In genomic region chr3:36591959-36592358, GRCh38 we compare ENCODE assay signal across 24 cellular contexts.
DNase-seq lines count a peak whose midpoint lies in the region; ATAC-seq, FAIRE-seq and TF ChIP-seq lines count a peak whose summit lies in the region.
"Had no signal": no experiment of that assay in that cellular context is flagged by ENCODE, and none has a peak within 500 bp of the region (broad histone marks: within the 10 kb centered on the region; RNA-seq: fewer than 3 reads in every experiment).

No MANE protein-coding gene starts in this region.

- H3K36me3 ChIP-seq in K562 (ENCODE audit: control insufficient read depth, insufficient read depth, low read length) (no peaks in the 10 kb centered on the region), ascending aorta (no peaks in the 10 kb centered on the region)
- H3K36me3 ChIP-seq: neural progenitor cell had no signal

- no peak overlapping the region for H3K4me2 ChIP-seq in K562 (ENCODE audit: insufficient read depth, low read length)
- H3K4me2 ChIP-seq: neural progenitor cell had no signal

- no peak overlapping the region for H3K9ac ChIP-seq in K562 (ENCODE audit: insufficient read depth in 1 of 2, low read depth in 2 of 2, low read length in 2 of 2)
- H3K9ac ChIP-seq: neural progenitor cell had no signal

- peaks cover 5% of the 10 kb centered on the region for H3K27me3 Mint-ChIP-seq in activated CD4-positive, alpha-beta T cell treated with anti-CD3 and anti-CD28 coated beads for 36 hours

- no peaks in the 10 kb centered on the region for H3K4me1 Mint-ChIP-seq in activated CD4-positive, alpha-beta T cell treated with anti-CD3 and anti-CD28 coated beads for 36 hours
- H3K4me1 Mint-ChIP-seq: CD4-positive, CD25-positive, alpha-beta regulatory T cell; immature natural killer cell; neural progenitor cell had no signal

- TF ChIP-seq EP300 in Ishikawa (IDR thresholded peaks at IDR 0.05; ENCODE audit: borderline replicate concordance) (no peak), K562 (IDR thresholded peaks at IDR 0.05; ENCODE audit: low read length) (no peak)

- H3K9me3 ChIP-seq in K562 (replicated peaks; ENCODE audit: control insufficient read depth, insufficient read depth, low read depth, low read length) (no peaks in the 10 kb centered on the region), ascending aorta (no peaks in the 10 kb centered on the region)
- H3K9me3 ChIP-seq: body of pancreas, testis had no signal

- no peak overlapping the region for H3K27ac Mint-ChIP-seq in activated CD4-positive, alpha-beta T cell treated with anti-CD3 and anti-CD28 coated beads for 36 hours
- H3K27ac Mint-ChIP-seq: CD4-positive, CD25-positive, alpha-beta regulatory T cell; immature natural killer cell; neural progenitor cell; T-helper 2 cell treated with Interferon-gamma antibody and Interleukin-4, amounts not matched to agents 5 μg/mL and 100 μg/mL, for 36 hours had no signal

- no peak for TF ChIP-seq CTCF in K562 (IDR thresholded peaks at IDR 0.05 in 2 of 3, conservative IDR thresholded peaks at IDR 0.05 in 1 of 3; ENCODE audit: insufficient read depth in 2 of 3, low read depth in 1 of 3, low read length in 3 of 3)
- TF ChIP-seq CTCF in ascending aorta (IDR thresholded peaks at IDR 0.05) = no peak

- no TSS peak for BruUV-seq in K562 (replicated peaks; lab: Mats Ljungman, UMichigan)

- H3K79me2 ChIP-seq in K562 (ENCODE audit: control insufficient read depth, insufficient read depth, low read length) = no peaks in the 10 kb centered on the region

- no peak for FAIRE-seq in K562 (lab: Jason Lieb, UNC)

- TF ChIP-seq POLR2A in K562 (conservative IDR thresholded peaks at IDR 0.05) = no peak

- no peak for ATAC-seq in K562
- no peak for ATAC-seq in activated CD4-positive, alpha-beta T cell treated with anti-CD3 and anti-CD28 coated beads for 36 hours
- ATAC-seq: body of pancreas had no signal

- H3K27me3 ChIP-seq in K562 (ENCODE audit: control insufficient read depth in 2 of 2, insufficient read depth in 2 of 2, low read length in 2 of 2) = no peaks in the 10 kb centered on the region
- H3K27me3 ChIP-seq in ascending aorta = no peaks in the 10 kb centered on the region
- H3K27me3 ChIP-seq: body of pancreas, neural progenitor cell, testis had no signal

- H4K20me1 ChIP-seq in K562 (replicated peaks; ENCODE audit: control insufficient read depth, insufficient read depth, low read length) = no peaks in the 10 kb centered on the region

- H3K4me3 Mint-ChIP-seq in activated CD4-positive, alpha-beta T cell treated with anti-CD3 and anti-CD28 coated beads for 36 hours = no peak overlapping the region
- H3K4me3 Mint-ChIP-seq: CD4-positive, CD25-positive, alpha-beta regulatory T cell; immature natural killer cell; neural progenitor cell; T-helper 2 cell treated with Interferon-gamma antibody and Interleukin-4, amounts not matched to agents 5 μg/mL and 100 μg/mL, for 36 hours had no signal

- H3K27ac ChIP-seq in K562 (ENCODE audit: extremely low read depth, low read depth, low read length) = no peak overlapping the region
- no peak overlapping the region for H3K27ac ChIP-seq in ascending aorta
- H3K27ac ChIP-seq: body of pancreas, neural progenitor cell, testis had no signal

- H3K4me1 ChIP-seq in K562 (replicated peaks in 1 of 2; ENCODE audit: control insufficient read depth in 2 of 2, insufficient read depth in 2 of 2, low read length in 2 of 2) = no peaks in the 10 kb centered on the region
- H3K4me1 ChIP-seq in ascending aorta = no peaks in the 10 kb centered on the region
- H3K4me1 ChIP-seq: body of pancreas, neural progenitor cell, testis had no signal

- peak; percentile 13 for DNase-seq in AG20443 (ENCODE audit: low spot score)
- no peak for DNase-seq in K562 (ENCODE audit: extremely low read depth in 1 of 4, low spot score in 3 of 4)
- DNase-seq in glomerular visceral epithelial cell (ENCODE audit: extremely low spot score) = peak; percentile 32
- no peak for DNase-seq in ascending aorta (ENCODE audit: low spot score in 2 of 2)
- DNase-seq in superior temporal gyrus (ENCODE audit: extremely low spot score) = no peak
- DNase-seq in activated CD4-positive, alpha-beta T cell treated with anti-CD3 and anti-CD28 coated beads for 36 hours = no peak
- DNase-seq in NCI-H1092 (lab: John Stamatoyannopoulos, UW) = no peak
- DNase-seq: activated CD8-positive, alpha-beta memory T cell treated with anti-CD3 and anti-CD28 coated beads, Interleukin-2, amount 50 U/mL, for 4 hours; activated gamma-delta T cell treated with Interleukin-2 at 50 U/mL for 16 hours; body of pancreas; CD4-positive, CD25-positive, alpha-beta regulatory T cell; DND-41; effector memory CD4-positive, alpha-beta T cell; glutamatergic neuron; immature natural killer cell; mesendoderm; NCI-H2081 treated with DMSO at 0.1 percent for 48 hours; NCI-H774; SHP77; stimulated activated CD4-positive, alpha-beta T cell treated with anti-CD3 and anti-CD28 coated beads, Interleukin-1b, Interleukin-23, amount 100 ng/mL, for 48 hours; testis had no signal

- H3K9me1 ChIP-seq in K562 (ENCODE audit: control insufficient read depth, insufficient read depth, low read length) = no peaks in the 10 kb centered on the region

- H3K9me3 Mint-ChIP-seq in activated CD4-positive, alpha-beta T cell treated with anti-CD3 and anti-CD28 coated beads for 36 hours (ENCODE audit: low read depth) = peaks cover under 1% of the 10 kb centered on the region
- H3K9me3 Mint-ChIP-seq: T-helper 2 cell treated with Interferon-gamma antibody and Interleukin-4, amounts not matched to agents 5 μg/mL and 100 μg/mL, for 36 hours had no signal

- H2AFZ ChIP-seq in K562 (ENCODE audit: low read depth, low read length) = no peak overlapping the region

- intact Hi-C loops in K562 (cut with micrococcal nuclease) (no loop called here), ascending aorta (cut with DNase I) (no loop called here)
- intact Hi-C loops in activated CD4-positive, alpha-beta T cell treated with anti-CD3 and anti-CD28 coated beads for 36 hours (cut with DNase I, micrococcal nuclease) = loop anchor here in 1 of 2 experiments (5.0 kb wide), 1 partner anchor 105 kb away; no protein-coding TSS in a partner anchor

- CTCF ChIA-PET in K562 (lab: Yijun Ruan, JAX; ENCODE audit: low intra/inter-chr PET ratio) = no interaction called here
- CTCF ChIA-PET in activated CD4-positive, alpha-beta T cell treated with anti-CD3 and anti-CD28 coated beads for 36 hours (lab: Charles Lee) = interaction anchor here (1.1 kb wide), 1 partner anchor 11 kb away, joined by 3 read pairs; no protein-coding TSS in a partner anchor

- peak; percentile 55 for TF ChIP-seq RAD21 in Ishikawa (IDR thresholded peaks at IDR 0.05; ENCODE audit: low read depth)
- peak; percentile 41 to 48; a peak in 2 of 4 replicates for TF ChIP-seq RAD21 in K562 (CRISPR knock-in tag; conservative IDR thresholded peaks at IDR 0.05 in 1 of 2, IDR thresholded peaks at IDR 0.05 in 1 of 2)

- 7% methylated on average over 3 of the region's 3 CpGs for WGBS in K562 (ENCODE audit: insufficient coverage, low coverage, missing lambda C conversion rate)

- no peak overlapping the region for H3K4me3 ChIP-seq in K562
- H3K4me3 ChIP-seq in ascending aorta = no peak overlapping the region
- H3K4me3 ChIP-seq: body of pancreas, neural progenitor cell, testis had no signal

- in situ Hi-C loops in K562 (cut with MboI) = no loop called here

- POLR2A ChIA-PET in K562 (lab: Yijun Ruan, JAX) = no interaction called here
- POLR2A ChIA-PET in activated CD4-positive, alpha-beta T cell treated with anti-CD3 and anti-CD28 coated beads for 36 hours (lab: Charles Lee) = no interaction called here

- no peaks in the 10 kb centered on the region for H3K36me3 Mint-ChIP-seq in activated CD4-positive, alpha-beta T cell treated with anti-CD3 and anti-CD28 coated beads for 36 hours (ENCODE audit: low read depth)
- H3K36me3 Mint-ChIP-seq: CD4-positive, CD25-positive, alpha-beta regulatory T cell; immature natural killer cell; neural progenitor cell had no signal

TF ChIP-seq in Ishikawa, 13 proteins besides CTCF, POLR2A, EP300 and RAD21 (continues in another document):
- no peak for TF ChIP-seq USF1 (IDR thresholded peaks at IDR 0.05)
- TF ChIP-seq TAF1 (IDR thresholded peaks at IDR 0.05; ENCODE audit: low read depth) = no peak
- no peak for TF ChIP-seq TEAD4 (IDR thresholded peaks at IDR 0.05)
- TF ChIP-seq YY1 (IDR thresholded peaks at IDR 0.05; ENCODE audit: low read depth) = no peak
- TF ChIP-seq TCF12 (IDR thresholded peaks at IDR 0.05; ENCODE audit: low read depth) = no peak
- no peak for TF ChIP-seq CREB1 (IDR thresholded peaks at IDR 0.05; ENCODE audit: low read depth)
- no peak for TF ChIP-seq EGR1 (IDR thresholded peaks at IDR 0.05)
- TF ChIP-seq FOXM1 (IDR thresholded peaks at IDR 0.05; ENCODE audit: borderline replicate concordance, low read depth) = no peak

TF ChIP-seq in K562, 482 proteins besides CTCF, POLR2A, EP300 and RAD21 (continues in another document):
- TF ChIP-seq THRAP3 (IDR thresholded peaks at IDR 0.05; ENCODE audit: borderline replicate concordance) = no peak
- no peak for TF ChIP-seq IRF2 (CRISPR knock-in tag; IDR thresholded peaks at IDR 0.05)
- TF ChIP-seq DIDO1 (tag; IDR thresholded peaks at IDR 0.05; ENCODE audit: low read depth) = no peak
- no peak for TF ChIP-seq FOXP4 (CRISPR knock-in tag; IDR thresholded peaks at IDR 0.05; ENCODE audit: borderline replicate concordance)
- no peak for TF ChIP-seq PTTG1 (tag; IDR thresholded peaks at IDR 0.05; ENCODE audit: low read depth)
- TF ChIP-seq MAX (CRISPR knock-in tag; IDR thresholded peaks at IDR 0.05) = no peak

Comparison
In these comparisons a context has a peak if more than half of its experiments do, and no peak if none do; other contexts are left out.
1. DNase-seq: peak in AG20443 (single experiment) and glomerular visceral epithelial cell (single experiment); none in K562 (0 of 4), ascending aorta (0 of 2), superior temporal gyrus (single experiment), activated CD4-positive, alpha-beta T cell treated with anti-CD3 and anti-CD28 coated beads for 36 hours (single experiment) and NCI-H1092 (single experiment).